Comparison of ENCODE assay signal across 20 cellular contexts in genomic region chr5:117434266-117434665, GRCh38.
"Had no signal": no experiment of that assay in that cellular context is flagged by ENCODE, and none has a peak within 500 bp of the region (broad histone marks: within the 10 kb centered on the region; RNA-seq: fewer than 3 reads in every experiment).

No MANE protein-coding gene starts in this region.

- H3K36me3 ChIP-seq: brain microvascular endothelial cell, heart right ventricle had no signal

- H3K27me3 ChIP-seq: brain microvascular endothelial cell, heart right ventricle had no signal

- H3K4me1 ChIP-seq: heart right ventricle had no signal

- H3K27ac ChIP-seq: brain microvascular endothelial cell, coronary artery, heart right ventricle had no signal

- ATAC-seq: heart right ventricle, left cardiac atrium, natural killer cell had no signal

- DNase-seq: activated CD4-positive, alpha-beta T cell treated with anti-CD3 and anti-CD28 coated beads, Interleukin-2, amount 10 ng/mL, durations not matched to agents 7 days and 5 days; activated CD4-positive, CD25-positive, alpha-beta regulatory T cell; activated CD8-positive, alpha-beta memory T cell treated with anti-CD3 and anti-CD28 coated beads for 24 hours; activated naive CD4-positive, alpha-beta T cell; activated naive CD8-positive, alpha-beta T cell treated with anti-CD3 and anti-CD28 coated beads, Interleukin-2, amount 10 ng/mL, durations not matched to agents 7 days and 5 days; anterior cingulate cortex; brain microvascular endothelial cell; effector CD4-positive, alpha-beta T cell; foreskin melanocyte; heart right ventricle; left cardiac atrium; natural killer cell; retina; small intestine; stimulated activated CD4-positive, alpha-beta T cell treated with anti-CD3 and anti-CD28 coated beads, Interleukin-4, amount 100 ng/mL, for 24 hours; stimulated activated naive CD4-positive, alpha-beta T cell treated with Interleukin-2 at 50 U/mL for 16 hours; T-helper 2 cell; trophoblast cell had no signal

- H3K9me3 ChIP-seq: heart right ventricle had no signal

- H3K4me3 ChIP-seq: coronary artery, heart right ventricle, lung had no signal
